Comparison of ENCODE assay signal across 1 cellular context in the genomic region with DNA sequence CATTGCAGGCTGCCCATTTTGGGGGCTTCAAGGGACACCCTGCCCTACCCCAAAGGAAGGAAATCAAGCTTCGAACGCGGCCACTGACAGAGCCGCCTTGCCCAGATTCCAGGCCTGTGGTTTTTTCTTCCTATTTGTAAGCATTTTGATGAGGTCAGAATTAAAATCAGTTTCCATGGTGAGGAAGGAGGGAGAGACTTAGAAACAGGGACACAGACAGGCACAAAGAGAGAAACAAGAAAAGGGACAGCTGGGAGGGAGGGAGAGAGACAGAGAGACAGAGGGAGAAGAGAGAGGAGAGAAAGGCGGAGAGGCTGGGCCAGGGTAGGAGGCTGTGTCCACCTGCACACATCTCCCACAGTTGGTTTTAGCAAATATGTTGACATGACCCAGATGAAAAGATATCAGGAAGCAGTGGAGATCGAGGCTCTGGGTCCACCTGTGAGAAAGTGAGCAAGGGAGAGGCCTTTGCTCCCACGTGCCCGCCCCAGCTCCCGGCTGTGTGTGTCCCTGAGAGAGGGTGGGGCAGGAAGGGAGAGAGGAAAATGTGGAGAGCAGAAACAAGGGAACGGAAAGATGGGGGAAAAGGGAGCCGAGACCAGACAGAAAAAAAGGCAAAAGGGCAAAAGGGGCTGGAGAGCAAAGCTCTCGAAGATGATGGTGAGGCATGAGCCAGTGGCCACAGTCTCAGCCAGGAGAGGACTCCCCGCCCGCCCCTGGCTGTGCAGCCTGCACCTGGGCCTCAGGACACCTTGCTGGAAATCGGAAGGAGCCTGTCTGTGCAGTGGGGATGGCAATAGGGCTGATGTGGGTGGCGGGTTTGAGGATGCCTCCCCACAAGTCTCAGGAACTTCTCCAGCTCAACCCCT.
TF ChIP-seq lines count a peak whose summit lies in the region.

No MANE protein-coding gene starts in this region.

TF ChIP-seq in HepG2, 621 proteins besides CTCF, POLR2A, EP300 and RAD21 (continued from another document and continues in another):
- TF ChIP-seq NCOR1 (IDR thresholded peaks at IDR 0.05; ENCODE audit: borderline replicate concordance, low read length) = no peak
- TF ChIP-seq RARA (CRISPR knock-in tag; IDR thresholded peaks at IDR 0.05) = peak; percentile 26; the same call in 1 of the 2 replicates
- TF ChIP-seq KLF12 (CRISPR knock-in tag; IDR thresholded peaks at IDR 0.05; ENCODE audit: borderline replicate concordance) = peak; percentile 36; the same call in 1 of the 2 replicates
- no peak for TF ChIP-seq YEATS4 (CRISPR knock-in tag; IDR thresholded peaks at IDR 0.05; ENCODE audit: borderline replicate concordance)
- TF ChIP-seq, protein P1, sequence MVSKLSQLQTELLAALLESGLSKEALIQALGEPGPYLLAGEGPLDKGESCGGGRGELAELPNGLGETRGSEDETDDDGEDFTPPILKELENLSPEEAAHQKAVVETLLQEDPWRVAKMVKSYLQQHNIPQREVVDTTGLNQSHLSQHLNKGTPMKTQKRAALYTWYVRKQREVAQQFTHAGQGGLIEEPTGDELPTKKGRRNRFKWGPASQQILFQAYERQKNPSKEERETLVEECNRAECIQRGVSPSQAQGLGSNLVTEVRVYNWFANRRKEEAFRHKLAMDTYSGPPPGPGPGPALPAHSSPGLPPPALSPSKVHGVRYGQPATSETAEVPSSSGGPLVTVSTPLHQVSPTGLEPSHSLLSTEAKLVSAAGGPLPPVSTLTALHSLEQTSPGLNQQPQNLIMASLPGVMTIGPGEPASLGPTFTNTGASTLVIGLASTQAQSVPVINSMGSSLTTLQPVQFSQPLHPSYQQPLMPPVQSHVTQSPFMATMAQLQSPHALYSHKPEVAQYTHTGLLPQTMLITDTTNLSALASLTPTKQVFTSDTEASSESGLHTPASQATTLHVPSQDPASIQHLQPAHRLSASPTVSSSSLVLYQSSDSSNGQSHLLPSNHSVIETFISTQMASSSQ (IDR thresholded peaks at IDR 0.05; ENCODE audit: low read depth) = no peak
- TF ChIP-seq, protein P1 (CRISPR knock-in tag; IDR thresholded peaks at IDR 0.05; ENCODE audit: borderline replicate concordance) = no peak
- TF ChIP-seq, protein P2, sequence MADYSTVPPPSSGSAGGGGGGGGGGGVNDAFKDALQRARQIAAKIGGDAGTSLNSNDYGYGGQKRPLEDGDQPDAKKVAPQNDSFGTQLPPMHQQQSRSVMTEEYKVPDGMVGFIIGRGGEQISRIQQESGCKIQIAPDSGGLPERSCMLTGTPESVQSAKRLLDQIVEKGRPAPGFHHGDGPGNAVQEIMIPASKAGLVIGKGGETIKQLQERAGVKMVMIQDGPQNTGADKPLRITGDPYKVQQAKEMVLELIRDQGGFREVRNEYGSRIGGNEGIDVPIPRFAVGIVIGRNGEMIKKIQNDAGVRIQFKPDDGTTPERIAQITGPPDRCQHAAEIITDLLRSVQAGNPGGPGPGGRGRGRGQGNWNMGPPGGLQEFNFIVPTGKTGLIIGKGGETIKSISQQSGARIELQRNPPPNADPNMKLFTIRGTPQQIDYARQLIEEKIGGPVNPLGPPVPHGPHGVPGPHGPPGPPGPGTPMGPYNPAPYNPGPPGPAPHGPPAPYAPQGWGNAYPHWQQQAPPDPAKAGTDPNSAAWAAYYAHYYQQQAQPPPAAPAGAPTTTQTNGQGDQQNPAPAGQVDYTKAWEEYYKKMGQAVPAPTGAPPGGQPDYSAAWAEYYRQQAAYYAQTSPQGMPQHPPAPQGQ (CRISPR knock-in tag; IDR thresholded peaks at IDR 0.05; ENCODE audit: borderline replicate concordance) = no peak
- no peak for TF ChIP-seq KDM1A (CRISPR knock-in tag; IDR thresholded peaks at IDR 0.05)
- peak; percentile 33; the same call in 1 of the 2 replicates for TF ChIP-seq MED1 (CRISPR knock-in tag; IDR thresholded peaks at IDR 0.05)
- no peak for TF ChIP-seq PPARG (CRISPR knock-in tag; conservative IDR thresholded peaks at IDR 0.05)
- TF ChIP-seq ZNF737 (CRISPR knock-in tag; IDR thresholded peaks at IDR 0.05; ENCODE audit: borderline replicate concordance) = no peak
- no peak for TF ChIP-seq HOXD1 (CRISPR knock-in tag; IDR thresholded peaks at IDR 0.05)
- TF ChIP-seq, protein P3, sequence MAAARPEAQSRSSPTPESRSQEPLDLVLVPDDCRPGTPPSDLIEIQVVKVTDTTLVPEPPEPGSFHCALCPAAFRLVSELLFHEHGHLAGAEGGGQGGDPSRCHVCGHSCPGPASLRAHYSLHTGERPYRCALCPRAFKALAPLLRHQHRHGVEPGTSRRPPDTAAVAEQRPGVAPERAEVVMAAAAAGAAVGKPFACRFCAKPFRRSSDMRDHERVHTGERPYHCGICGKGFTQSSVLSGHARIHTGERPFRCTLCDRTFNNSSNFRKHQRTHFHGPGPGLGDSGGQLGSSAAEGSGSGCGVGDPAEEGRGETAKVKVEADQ (CRISPR knock-in tag; IDR thresholded peaks at IDR 0.05; ENCODE audit: borderline replicate concordance) = no peak
- TF ChIP-seq, protein P4, sequence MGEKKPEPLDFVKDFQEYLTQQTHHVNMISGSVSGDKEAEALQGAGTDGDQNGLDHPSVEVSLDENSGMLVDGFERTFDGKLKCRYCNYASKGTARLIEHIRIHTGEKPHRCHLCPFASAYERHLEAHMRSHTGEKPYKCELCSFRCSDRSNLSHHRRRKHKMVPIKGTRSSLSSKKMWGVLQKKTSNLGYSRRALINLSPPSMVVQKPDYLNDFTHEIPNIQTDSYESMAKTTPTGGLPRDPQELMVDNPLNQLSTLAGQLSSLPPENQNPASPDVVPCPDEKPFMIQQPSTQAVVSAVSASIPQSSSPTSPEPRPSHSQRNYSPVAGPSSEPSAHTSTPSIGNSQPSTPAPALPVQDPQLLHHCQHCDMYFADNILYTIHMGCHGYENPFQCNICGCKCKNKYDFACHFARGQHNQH (CRISPR knock-in tag; IDR thresholded peaks at IDR 0.05) = no peak
- no peak for TF ChIP-seq SALL2 (CRISPR knock-in tag; IDR thresholded peaks at IDR 0.05)
- TF ChIP-seq BRD4 (CRISPR knock-in tag; IDR thresholded peaks at IDR 0.05) = no peak
- TF ChIP-seq JUND (CRISPR knock-in tag; IDR thresholded peaks at IDR 0.05) = no peak
- no peak for TF ChIP-seq ERF (CRISPR knock-in tag; IDR thresholded peaks at IDR 0.05)
- TF ChIP-seq SP1 (IDR thresholded peaks at IDR 0.05) = no peak
- no peak for TF ChIP-seq SP1 (CRISPR knock-in tag; IDR thresholded peaks at IDR 0.05)
- TF ChIP-seq PLRG1 (conservative IDR thresholded peaks at IDR 0.05) = no peak
- TF ChIP-seq, protein P5, sequence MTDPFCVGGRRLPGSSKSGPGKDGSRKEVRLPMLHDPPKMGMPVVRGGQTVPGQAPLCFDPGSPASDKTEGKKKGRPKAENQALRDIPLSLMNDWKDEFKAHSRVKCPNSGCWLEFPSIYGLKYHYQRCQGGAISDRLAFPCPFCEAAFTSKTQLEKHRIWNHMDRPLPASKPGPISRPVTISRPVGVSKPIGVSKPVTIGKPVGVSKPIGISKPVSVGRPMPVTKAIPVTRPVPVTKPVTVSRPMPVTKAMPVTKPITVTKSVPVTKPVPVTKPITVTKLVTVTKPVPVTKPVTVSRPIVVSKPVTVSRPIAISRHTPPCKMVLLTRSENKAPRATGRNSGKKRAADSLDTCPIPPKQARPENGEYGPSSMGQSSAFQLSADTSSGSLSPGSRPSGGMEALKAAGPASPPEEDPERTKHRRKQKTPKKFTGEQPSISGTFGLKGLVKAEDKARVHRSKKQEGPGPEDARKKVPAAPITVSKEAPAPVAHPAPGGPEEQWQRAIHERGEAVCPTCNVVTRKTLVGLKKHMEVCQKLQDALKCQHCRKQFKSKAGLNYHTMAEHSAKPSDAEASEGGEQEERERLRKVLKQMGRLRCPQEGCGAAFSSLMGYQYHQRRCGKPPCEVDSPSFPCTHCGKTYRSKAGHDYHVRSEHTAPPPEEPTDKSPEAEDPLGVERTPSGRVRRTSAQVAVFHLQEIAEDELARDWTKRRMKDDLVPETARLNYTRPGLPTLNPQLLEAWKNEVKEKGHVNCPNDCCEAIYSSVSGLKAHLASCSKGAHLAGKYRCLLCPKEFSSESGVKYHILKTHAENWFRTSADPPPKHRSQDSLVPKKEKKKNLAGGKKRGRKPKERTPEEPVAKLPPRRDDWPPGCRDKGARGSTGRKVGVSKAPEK (CRISPR knock-in tag; IDR thresholded peaks at IDR 0.05; ENCODE audit: borderline replicate concordance) = no peak
- TF ChIP-seq IKZF4 (CRISPR knock-in tag; IDR thresholded peaks at IDR 0.05; ENCODE audit: borderline replicate concordance, low read depth, not compliant biosample characterization) = no peak
- TF ChIP-seq MXI1 (IDR thresholded peaks at IDR 0.05; ENCODE audit: borderline replicate concordance, low read depth, low read length) = no peak
- no peak for TF ChIP-seq ZNF644 (CRISPR knock-in tag; IDR thresholded peaks at IDR 0.05; ENCODE audit: low read depth)
- TF ChIP-seq, protein P6, sequence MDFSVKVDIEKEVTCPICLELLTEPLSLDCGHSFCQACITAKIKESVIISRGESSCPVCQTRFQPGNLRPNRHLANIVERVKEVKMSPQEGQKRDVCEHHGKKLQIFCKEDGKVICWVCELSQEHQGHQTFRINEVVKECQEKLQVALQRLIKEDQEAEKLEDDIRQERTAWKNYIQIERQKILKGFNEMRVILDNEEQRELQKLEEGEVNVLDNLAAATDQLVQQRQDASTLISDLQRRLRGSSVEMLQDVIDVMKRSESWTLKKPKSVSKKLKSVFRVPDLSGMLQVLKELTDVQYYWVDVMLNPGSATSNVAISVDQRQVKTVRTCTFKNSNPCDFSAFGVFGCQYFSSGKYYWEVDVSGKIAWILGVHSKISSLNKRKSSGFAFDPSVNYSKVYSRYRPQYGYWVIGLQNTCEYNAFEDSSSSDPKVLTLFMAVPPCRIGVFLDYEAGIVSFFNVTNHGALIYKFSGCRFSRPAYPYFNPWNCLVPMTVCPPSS (IDR thresholded peaks at IDR 0.05) = no peak
- TF ChIP-seq SUZ12 (IDR thresholded peaks at IDR 0.05; ENCODE audit: low read depth, low read length) = no peak
- TF ChIP-seq, protein P7, sequence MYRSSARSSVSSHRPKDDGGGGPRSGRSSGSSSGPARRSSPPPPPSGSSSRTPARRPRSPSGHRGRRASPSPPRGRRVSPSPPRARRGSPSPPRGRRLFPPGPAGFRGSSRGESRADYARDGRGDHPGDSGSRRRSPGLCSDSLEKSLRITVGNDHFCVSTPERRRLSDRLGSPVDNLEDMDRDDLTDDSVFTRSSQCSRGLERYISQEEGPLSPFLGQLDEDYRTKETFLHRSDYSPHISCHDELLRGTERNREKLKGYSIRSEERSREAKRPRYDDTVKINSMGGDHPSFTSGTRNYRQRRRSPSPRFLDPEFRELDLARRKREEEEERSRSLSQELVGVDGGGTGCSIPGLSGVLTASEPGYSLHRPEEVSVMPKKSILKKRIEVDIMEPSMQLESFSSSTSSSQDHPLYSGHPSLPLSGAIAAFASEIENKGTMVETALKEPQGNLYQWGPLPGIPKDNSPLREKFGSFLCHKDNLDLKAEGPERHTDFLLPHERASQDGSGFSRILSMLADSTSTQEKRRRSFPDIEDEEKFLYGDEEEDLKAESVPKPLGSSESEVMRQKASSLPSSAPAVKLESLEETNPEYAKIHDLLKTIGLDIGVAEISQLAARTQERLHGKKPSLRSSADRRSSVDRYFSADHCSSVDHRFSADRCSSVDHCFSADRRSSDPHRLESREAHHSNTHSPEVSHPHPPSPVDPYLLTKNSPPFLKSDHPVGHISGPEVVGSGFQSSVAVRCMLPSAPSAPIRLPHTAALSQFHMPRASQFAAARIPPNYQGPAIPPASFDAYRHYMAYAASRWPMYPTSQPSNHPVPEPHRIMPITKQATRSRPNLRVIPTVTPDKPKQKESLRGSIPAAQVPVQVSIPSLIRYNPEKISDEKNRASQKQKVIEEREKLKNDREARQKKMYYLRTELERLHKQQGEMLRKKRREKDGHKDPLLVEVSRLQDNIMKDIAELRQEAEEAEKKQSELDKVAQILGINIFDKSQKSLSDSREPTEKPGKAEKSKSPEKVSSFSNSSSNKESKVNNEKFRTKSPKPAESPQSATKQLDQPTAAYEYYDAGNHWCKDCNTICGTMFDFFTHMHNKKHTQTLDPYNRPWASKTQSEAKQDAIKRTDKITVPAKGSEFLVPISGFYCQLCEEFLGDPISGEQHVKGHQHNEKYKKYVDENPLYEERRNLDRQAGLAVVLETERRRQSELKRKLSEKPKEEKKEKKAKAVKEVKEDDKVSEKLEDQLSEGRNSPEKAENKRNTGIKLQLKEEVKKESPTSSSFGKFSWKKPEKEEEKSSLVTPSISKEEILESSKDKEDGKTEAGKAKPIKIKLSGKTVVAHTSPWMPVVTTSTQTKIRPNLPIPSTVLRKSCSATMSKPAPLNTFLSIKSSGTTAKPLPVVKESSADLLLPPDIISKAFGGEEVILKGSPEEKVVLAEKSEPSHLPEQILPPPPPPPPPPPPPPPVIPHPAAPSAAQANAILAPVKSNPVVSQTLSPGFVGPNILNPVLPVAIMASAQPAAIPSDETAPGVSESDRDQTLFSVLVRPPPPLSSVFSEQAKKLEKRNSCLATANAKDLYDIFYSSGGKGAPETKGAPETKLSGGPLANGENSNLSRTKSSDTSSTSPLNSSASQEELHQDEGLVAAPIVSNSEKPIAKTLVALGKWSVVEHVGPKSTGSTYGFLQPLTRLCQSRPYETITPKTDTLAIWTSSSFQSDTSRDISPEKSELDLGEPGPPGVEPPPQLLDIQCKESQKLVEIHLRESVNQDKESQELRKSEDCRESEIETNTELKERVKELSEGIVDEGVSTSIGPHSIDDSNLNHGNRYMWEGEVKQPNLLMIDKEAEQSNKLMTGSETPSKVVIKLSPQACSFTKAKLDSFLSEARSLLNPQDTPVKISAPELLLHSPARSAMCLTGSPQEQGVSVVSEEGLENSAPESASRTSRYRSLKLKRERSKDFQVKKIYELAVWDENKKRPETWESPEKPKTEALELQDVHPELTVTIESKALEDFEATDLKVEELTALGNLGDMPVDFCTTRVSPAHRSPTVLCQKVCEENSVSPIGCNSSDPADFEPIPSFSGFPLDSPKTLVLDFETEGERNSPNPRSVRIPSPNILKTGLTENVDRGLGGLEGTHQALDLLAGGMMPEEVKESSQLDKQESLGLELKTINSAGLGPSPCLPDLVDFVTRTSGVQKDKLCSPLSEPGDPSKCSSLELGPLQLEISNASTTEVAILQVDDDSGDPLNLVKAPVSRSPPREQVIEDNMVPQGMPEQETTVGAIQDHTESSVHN (CRISPR knock-in tag; IDR thresholded peaks at IDR 0.05) = no peak
- TF ChIP-seq SALL1 (CRISPR knock-in tag; IDR thresholded peaks at IDR 0.05) = peak; percentile 92
- TF ChIP-seq ZFYVE20 (CRISPR knock-in tag; IDR thresholded peaks at IDR 0.05; ENCODE audit: borderline replicate concordance, low read depth) = no peak
- TF ChIP-seq RBFOX2 (IDR thresholded peaks at IDR 0.05; ENCODE audit: low read depth, low read length) = no peak
- TF ChIP-seq SIX4 (CRISPR knock-in tag; IDR thresholded peaks at IDR 0.05) = no peak
- no peak for TF ChIP-seq SRY (CRISPR knock-in tag; IDR thresholded peaks at IDR 0.05)
